Comparison of ENCODE assay signal across 11 cellular contexts in genomic region chr17:32515677-32516383, GRCh38. TPM values are rescaled to one million over a fixed set of nuclear protein-coding genes. Genes with fewer than 3 reads are reported as not detected.
DNase-seq lines count a peak whose midpoint lies in the region; ATAC-seq, FAIRE-seq and TF ChIP-seq lines count a peak whose summit lies in the region.
"Had no signal": no experiment of that assay in that cellular context is flagged by ENCODE, and none has a peak within 500 bp of the region (broad histone marks: within the 10 kb centered on the region; RNA-seq: fewer than 3 reads in every experiment).

No MANE protein-coding gene starts in this region.

- ATAC-seq in HG02885 (IDR thresholded peaks at IDR 0.05; ENCODE audit: poor library complexity, unreplicated experiment): peak; percentile 48
- ATAC-seq in GM21526 (IDR thresholded peaks at IDR 0.05; ENCODE audit: low FRiP score, unreplicated experiment): no peak

- H3K27me3 ChIP-seq in H1 (replicated peaks in 1 of 4; ENCODE audit: control insufficient read depth in 3 of 4, extremely low read depth in 1 of 4, insufficient read depth in 3 of 4, low read length in 3 of 4): no peaks in the 10 kb centered on the region; a peak in 2 of 7 replicates
- no peaks in the 10 kb centered on the region for H3K27me3 ChIP-seq in esophagus squamous epithelium
- H3K27me3 ChIP-seq: upper lobe of left lung had no signal

- no peak overlapping the region for H4K91ac ChIP-seq in H1 (replicated peaks; ENCODE audit: insufficient read length, low read length)

- H3K79me2 ChIP-seq in H1 (ENCODE audit: control insufficient read depth in 1 of 2, insufficient read depth in 2 of 2, low read length in 2 of 2): no peaks in the 10 kb centered on the region

- H4K8ac ChIP-seq in H1 (ENCODE audit: extremely low read depth, insufficient read depth, low read length): no peak overlapping the region

- H3K4ac ChIP-seq in H1 (replicated peaks; ENCODE audit: insufficient read length, low read depth, low read length): no peak overlapping the region

- no peaks in the 10 kb centered on the region for H3K36me3 ChIP-seq in H1 (ENCODE audit: control insufficient read depth in 2 of 4, insufficient read depth in 4 of 4, low read length in 3 of 4)
- no peaks in the 10 kb centered on the region for H3K36me3 ChIP-seq in esophagus squamous epithelium
- H3K36me3 ChIP-seq: neutrophil, upper lobe of left lung had no signal

- no peak overlapping the region for H3K18ac ChIP-seq in H1 (ENCODE audit: extremely low read depth, low read length)

- no peak for TF ChIP-seq RAD21 in H1 (IDR thresholded peaks at IDR 0.05 in 1 of 2, conservative IDR thresholded peaks at IDR 0.05 in 1 of 2; ENCODE audit: low read depth in 2 of 2, low read length in 2 of 2)

- CTCF ChIA-PET in H1 (lab: Charles Lee; ENCODE audit: partially characterized antibody): no interaction called here

- H2BK15ac ChIP-seq in H1 (ENCODE audit: low read length): no peak overlapping the region

- H2BK120ac ChIP-seq in H1 (replicated peaks; ENCODE audit: low read depth, low read length): no peak overlapping the region

- FAIRE-seq in GM12892 (lab: Jason Lieb, UNC) (peak; percentile 98), H1 (lab: Jason Lieb, UNC) (no peak)

- H3K4me1 ChIP-seq in H1 (replicated peaks in 1 of 4; ENCODE audit: control insufficient read depth in 3 of 4, insufficient read depth in 4 of 4, low read length in 3 of 4): peaks cover 19 to 35% (median 22%) of the 10 kb centered on the region in 4 experiments
- peaks cover 13 to 36% (median 15%) of the 10 kb centered on the region in 3 donors for H3K4me1 ChIP-seq in esophagus squamous epithelium

- no peak overlapping the region for H3K14ac ChIP-seq in H1 (ENCODE audit: insufficient read length)

- H2BK5ac ChIP-seq in H1 (ENCODE audit: low read depth, low read length): no peak overlapping the region

- intact Hi-C loops in esophagus squamous epithelium (cut with DNase I): no loop called here

- H3K23ac ChIP-seq in H1 (ENCODE audit: insufficient read length): no peak overlapping the region

- peaks cover 3% of the 10 kb centered on the region; the same call in 1 of the 2 replicates for H3K23me2 ChIP-seq in H1 (ENCODE audit: low read depth, low read length)

- no peak overlapping the region for H3K4me2 ChIP-seq in H1 (ENCODE audit: insufficient read depth in 1 of 2, low read depth in 2 of 2, low read length in 2 of 2)

- TF ChIP-seq CTCF in H1 (IDR thresholded peaks at IDR 0.05; ENCODE audit: control extremely low read depth in 1 of 3, insufficient read depth in 1 of 3, low read depth in 1 of 3, low read length in 3 of 3) (no peak), esophagus squamous epithelium (IDR thresholded peaks at IDR 0.05) (no peak)

- H3K4me3 ChIP-seq in H1 (ENCODE audit: extremely low read depth in 1 of 4, insufficient read depth in 2 of 4, low read depth in 3 of 4, low read length in 4 of 4) (no peak overlapping the region), esophagus squamous epithelium (no peak overlapping the region)
- H3K4me3 ChIP-seq: SK-N-MC, upper lobe of left lung had no signal

- H4K20me1 ChIP-seq in H1 (replicated peaks in 1 of 2; ENCODE audit: control insufficient read depth in 1 of 2, insufficient read depth in 2 of 2, low read length in 2 of 2): no peaks in the 10 kb centered on the region

- WGBS in H1 (ENCODE audit: extremely low coverage in 1 of 2, insufficient coverage in 1 of 2, insufficient read length in 1 of 2, insufficient replicate concordance in 2 of 2, low coverage in 1 of 2, low lambda C conversion rate in 2 of 2, missing lambda C conversion rate in 1 of 2), 2 experiments: 91% methylated on average over 4 of the region's 4 CpGs; no CpG with 5 or more reads in 1 of the 2 experiments
- WGBS in esophagus squamous epithelium, 2 donors: 85 to 93% methylated on average over 4 of the region's 4 CpGs

- no peak overlapping the region for H3K56ac ChIP-seq in H1 (replicated peaks; ENCODE audit: insufficient read length, low read depth, low read length)

- H3K27ac ChIP-seq in H1 (ENCODE audit: low read depth, low read length) (no peak overlapping the region), esophagus squamous epithelium (no peak overlapping the region)
- H3K27ac ChIP-seq: neutrophil, SK-N-MC, upper lobe of left lung had no signal

- H2AK5ac ChIP-seq in H1 (ENCODE audit: low read depth, low read length): peak overlapping the region; percentile 24; the same call in 1 of the 2 replicates

- no peaks in the 10 kb centered on the region for H3K79me1 ChIP-seq in H1 (ENCODE audit: low read depth, low read length)

- no peak overlapping the region for H4K5ac ChIP-seq in H1 (ENCODE audit: insufficient read length, low read depth, low read length)

- H3K9ac ChIP-seq in H1 (replicated peaks in 1 of 4; ENCODE audit: extremely low read depth in 1 of 4, low read depth in 3 of 4, low read length in 3 of 4): no peak overlapping the region

- H2BK12ac ChIP-seq in H1 (ENCODE audit: low read depth, low read length): no peak overlapping the region

- H2AFZ ChIP-seq in H1 (ENCODE audit: low read length): no peak overlapping the region

- TF ChIP-seq EP300 in H1 (IDR thresholded peaks at IDR 0.05; ENCODE audit: borderline replicate concordance in 1 of 2, low read depth in 2 of 2, low read length in 2 of 2): no peak

- no peak overlapping the region for H2BK20ac ChIP-seq in H1 (ENCODE audit: low read length)

- H3K9me3 ChIP-seq in H1 (ENCODE audit: insufficient read depth in 2 of 2, low read depth in 1 of 2, low read length in 1 of 2) (no peaks in the 10 kb centered on the region), esophagus squamous epithelium (no peaks in the 10 kb centered on the region)
- H3K9me3 ChIP-seq: neutrophil, upper lobe of left lung had no signal

- TF ChIP-seq POLR2A in GM12892 (IDR thresholded peaks at IDR 0.05; ENCODE audit: low read depth, low read length) (peak; percentile 43; the same call in 1 of the 2 replicates), H1 (IDR thresholded peaks at IDR 0.05; ENCODE audit: control extremely low read depth in 1 of 2, low read depth in 2 of 2, low read length in 2 of 2) (no peak), esophagus squamous epithelium (IDR thresholded peaks at IDR 0.05) (no peak)

- POLR2A ChIA-PET in H1 (lab: Charles Lee; ENCODE audit: partially characterized antibody): interaction anchor here (1.0 to 5.3 kb wide), 2 partner anchors 22 to 28 kb away, joined by 3 to 35 read pairs; partner anchors contain the start of gene CDK5R1

- DNase-seq in Ammon's horn (ENCODE audit: low spot score) (peak; percentile 60), GM12892 (ENCODE audit: insufficient read length) (no peak), H1 (ENCODE audit: low read depth in 1 of 2, low spot score in 2 of 2) (no peak), iPS-NIHi11 (ENCODE audit: low spot score) (no peak), NCI-H146 (lab: John Stamatoyannopoulos, UW) (no peak), esophagus squamous epithelium (lab: John Stamatoyannopoulos, UW) (no peak)
- DNase-seq: upper lobe of left lung had no signal

TF ChIP-seq in H1, 55 proteins besides CTCF, POLR2A, EP300 and RAD21 (continues in another document):
- no peak for TF ChIP-seq YY1 (IDR thresholded peaks at IDR 0.05; ENCODE audit: low read depth, low read length)
- TF ChIP-seq SUZ12 (IDR thresholded peaks at IDR 0.05; ENCODE audit: low read length): no peak
- TF ChIP-seq CBX5 (IDR thresholded peaks at IDR 0.05; ENCODE audit: low read depth, low read length): no peak
- no peak for TF ChIP-seq TBP (IDR thresholded peaks at IDR 0.05; ENCODE audit: low read depth, low read length)
- TF ChIP-seq CTBP2 (IDR thresholded peaks at IDR 0.05; ENCODE audit: borderline replicate concordance, insufficient read depth, insufficient read length, low read length): no peak
- no peak for TF ChIP-seq TAF7 (optimal IDR thresholded peaks at IDR 0.05; ENCODE audit: borderline replicate concordance, low read depth, low read length)
- no peak for TF ChIP-seq NANOG (IDR thresholded peaks at IDR 0.05; ENCODE audit: insufficient read depth, low read depth, low read length, poor library complexity, severe bottlenecking)
- TF ChIP-seq BACH1 (IDR thresholded peaks at IDR 0.05; ENCODE audit: low read length): no peak
- no peak for TF ChIP-seq USF2 (IDR thresholded peaks at IDR 0.05; ENCODE audit: low read length)
- no peak for TF ChIP-seq E2F6 (IDR thresholded peaks at IDR 0.05)
- no peak for TF ChIP-seq FOSL1 (IDR thresholded peaks at IDR 0.05; ENCODE audit: insufficient read depth, low read depth, low read length)
- no peak for TF ChIP-seq SIRT6 (IDR thresholded peaks at IDR 0.05; ENCODE audit: low read length)
- TF ChIP-seq JUN (IDR thresholded peaks at IDR 0.05; ENCODE audit: low read depth, low read length): no peak
- no peak for TF ChIP-seq CREB1 (IDR thresholded peaks at IDR 0.05)
- TF ChIP-seq ASH2L (IDR thresholded peaks at IDR 0.05; ENCODE audit: low read length): no peak
- TF ChIP-seq HDAC6 (IDR thresholded peaks at IDR 0.05; ENCODE audit: low read depth, low read length): no peak
- no peak for TF ChIP-seq KDM1A (IDR thresholded peaks at IDR 0.05; ENCODE audit: borderline replicate concordance, low read length)

RNA-seq across cellular contexts. Expression of gene CDK5R1, which starts 29.0 kb away (rescaled TPM):
- polyA plus RNA-seq in GM12892 (2012; ENCODE audit: missing spikeins): 26.1 TPM
- total RNA-seq in H1 (2021; fragmentation: NEBNext Ultra II Directional; extraction: Animal tissue kit (Norgen Biotek cat#: 25700)): 9.9 and 10.7 TPM in 2 replicates
- 2.7 and 4.3 TPM in 2 replicates for polyA plus RNA-seq in H1 (2011; rRNA removed)
- polyA plus RNA-seq in H1 (2011; cell fraction: cytosol; rRNA removed): 3.6 TPM
- polyA plus RNA-seq in H1 (2011; cell fraction: nucleus; rRNA removed): 4.5 TPM
- 5.2 to 6.6 TPM (median 6.3 TPM) in 4 replicates for polyA plus RNA-seq in H1 (2012, experiment 1 of 2)
- polyA plus RNA-seq in H1 (2012, experiment 2 of 2): 4.9 TPM
- polyA plus RNA-seq in H1 (2013, experiment 1 of 2): 4.8 TPM
- 4.8 TPM for polyA plus RNA-seq in H1 (2013, experiment 2 of 2)
- polyA minus RNA-seq in H1 (2011; rRNA and poly(A)+ RNA removed): 2.8 and 4.6 TPM in 2 replicates
- 6.5 TPM for polyA minus RNA-seq in H1 (2011; cell fraction: cytosol; rRNA and poly(A)+ RNA removed)
- 4.7 TPM for polyA minus RNA-seq in H1 (2011; cell fraction: nucleus; rRNA and poly(A)+ RNA removed)
- 10 to 100 TPM in 2 of 4 donors, 1 to 10 TPM in 2; 5.7 to 12.1 (median 10.7) TPM for total RNA-seq in esophagus squamous epithelium
